In the genomic region with DNA sequence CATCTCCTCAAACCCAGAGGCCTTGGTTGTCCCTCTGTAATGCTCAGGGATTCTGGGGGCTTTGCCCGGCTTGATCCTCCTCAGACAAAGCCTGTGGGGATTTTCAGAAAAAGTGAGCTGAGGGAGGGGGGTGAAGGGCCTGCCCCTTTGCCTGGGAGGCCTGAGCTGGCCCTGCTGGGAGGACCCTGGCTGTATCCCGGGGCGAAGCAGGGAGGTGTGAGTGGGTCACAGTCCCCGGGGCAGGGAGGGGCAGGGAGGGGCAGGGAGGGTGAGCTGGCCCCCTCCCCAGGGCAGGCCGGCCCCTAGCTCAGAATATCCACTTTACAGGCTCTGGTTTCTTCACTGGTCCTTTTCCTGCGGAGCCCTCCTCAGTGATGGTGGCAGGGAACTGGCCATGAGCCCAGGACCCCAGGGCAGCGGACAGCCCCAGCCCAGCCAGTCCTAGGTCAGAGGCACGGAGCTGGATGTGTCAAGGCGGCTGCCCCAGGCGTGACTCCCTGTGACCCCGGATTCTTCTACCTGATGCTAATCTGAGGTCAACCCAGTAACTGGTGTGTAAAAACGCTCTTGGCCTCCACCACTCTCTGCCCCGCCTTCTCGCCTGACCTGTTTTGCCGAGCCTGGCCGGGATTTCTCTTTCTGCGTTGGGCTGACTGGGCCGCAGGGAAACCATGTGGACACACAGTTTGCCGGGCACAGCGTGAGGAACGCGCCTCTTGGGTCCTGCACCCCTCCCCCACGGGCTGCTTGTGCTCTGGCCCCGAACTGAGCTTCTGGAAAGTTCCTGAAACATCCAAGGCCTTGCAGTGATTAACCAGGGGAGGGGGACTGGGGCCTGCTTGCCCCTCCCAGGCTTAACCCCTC, we compare ENCODE assay signal across 9 cellular contexts. TPM values are rescaled to one million over a fixed set of nuclear protein-coding genes. Genes with fewer than 3 reads are reported as not detected.
DNase-seq lines count a peak whose midpoint lies in the region; ATAC-seq and TF ChIP-seq lines count a peak whose summit lies in the region.
"Had no signal": no experiment of that assay in that cellular context is flagged by ENCODE, and none has a peak within 500 bp of the region (broad histone marks: within the 10 kb centered on the region; RNA-seq: fewer than 3 reads in every experiment).

No MANE protein-coding gene starts in this region.

- peaks cover 7% of the 10 kb centered on the region for H3K27me3 Mint-ChIP-seq in neural crest cell (ENCODE audit: low read depth)

- no peak overlapping the region for H3K4me3 ChIP-seq in BLaER1
- no peak overlapping the region for H3K4me3 ChIP-seq in Peyer's patch
- H3K4me3 ChIP-seq in fibroblast of villous mesenchyme (ENCODE audit: low read depth, low read length): no peak overlapping the region

- no peak overlapping the region for H3K9ac ChIP-seq in BLaER1

- H3K36me3 ChIP-seq in BLaER1: no peaks in the 10 kb centered on the region
- no peaks in the 10 kb centered on the region for H3K36me3 ChIP-seq in Peyer's patch

- peak overlapping the region; percentile 86 for H3K4me3 Mint-ChIP-seq in neural crest cell

- peaks cover 89% of the 10 kb centered on the region for H3K4me1 ChIP-seq in BLaER1
- peaks cover 13 to 43% (median 30%) of the 10 kb centered on the region in 4 donors for H3K4me1 ChIP-seq in Peyer's patch

- H3K27ac Mint-ChIP-seq in neural crest cell (ENCODE audit: unreplicated experiment): peak overlapping the region; percentile 35

- no peak for TF ChIP-seq POLR2A in Peyer's patch (IDR thresholded peaks at IDR 0.05)

- H4K20me1 ChIP-seq in BLaER1: no peaks in the 10 kb centered on the region

- H3K9me3 ChIP-seq in BLaER1: no peaks in the 10 kb centered on the region
- H3K9me3 ChIP-seq in Peyer's patch: no peaks in the 10 kb centered on the region

- TF ChIP-seq CTCF in Peyer's patch (IDR thresholded peaks at IDR 0.05): no peak
- TF ChIP-seq CTCF in fibroblast of villous mesenchyme (IDR thresholded peaks at IDR 0.05; ENCODE audit: insufficient read depth, low read depth, low read length): no peak
- no peak for TF ChIP-seq CTCF in neural crest cell (conservative IDR thresholded peaks at IDR 0.05)

- H3K4me2 ChIP-seq in BLaER1: peak overlapping the region; percentile 12; the same call in 1 of the 2 replicates

- H3K9me3 Mint-ChIP-seq in neural crest cell: no peaks in the 10 kb centered on the region

- peaks cover under 1% of the 10 kb centered on the region for H3K36me3 Mint-ChIP-seq in neural crest cell (ENCODE audit: low read depth)

- ATAC-seq in GM21360 (IDR thresholded peaks at IDR 0.05; ENCODE audit: unreplicated experiment): no peak

- DNase-seq in Peyer's patch: no peak
- peak; percentile 56 for DNase-seq in fibroblast of villous mesenchyme (ENCODE audit: low read depth)
- DNase-seq in neural crest cell (ENCODE audit: low read depth, low spot score): peak; percentile 38
- DNase-seq in Kasumi-1 (lab: John Stamatoyannopoulos, UW): no peak
- DNase-seq in UCSD-AML1 (lab: John Stamatoyannopoulos, UW; ENCODE audit: unreplicated experiment): no peak
- no peak for DNase-seq in activated CD8-positive, alpha-beta memory T cell treated with anti-CD3 and anti-CD28 coated beads, Interleukin-2, amount 50 U/mL, for 4 hours
- DNase-seq: NCI-H2029 treated with DMSO at 0.1 percent for 48 hours had no signal

- H3K27me3 ChIP-seq in BLaER1 (no peaks in the 10 kb centered on the region), Peyer's patch (no peaks in the 10 kb centered on the region)

- H3K27ac ChIP-seq in BLaER1: peak overlapping the region; percentile 40
- H3K27ac ChIP-seq in Peyer's patch: peak overlapping the region in 3 of 4 donors; percentile 2 to 43 (median 3)

- peaks cover 57% of the 10 kb centered on the region for H3K4me1 Mint-ChIP-seq in neural crest cell

RNA-seq across cellular contexts. Expression of a gene that starts 5.8 kb away (rescaled TPM):
- 100 to 1,000 TPM in 1 of 4 donors, 10 to 100 TPM in 3; 50.4 to 110 (median 76.5) TPM for total RNA-seq in Peyer's patch
- total RNA-seq in fibroblast of villous mesenchyme: 274 and 280 TPM in 2 replicates
- 816 and 839 TPM in 2 replicates for total RNA-seq in neural crest cell

RNA-seq across cellular contexts. Expression of a gene that starts 38.2 kb away (rescaled TPM):
- total RNA-seq in Peyer's patch: 100 to 1,000 TPM in 3 of 4 donors, 10 to 100 TPM in 1; 73.6 to 207 (median 122) TPM
- total RNA-seq in fibroblast of villous mesenchyme: 56.1 and 64.4 TPM in 2 replicates
- 126 and 131 TPM in 2 replicates for total RNA-seq in neural crest cell

RNA-seq across cellular contexts. Expression of a gene that starts 52.1 kb away (rescaled TPM):
- total RNA-seq in Peyer's patch (100 to 1,000 TPM in 1 of 4 donors, 10 to 100 TPM in 3; 69.2 to 138 (median 88.5) TPM), fibroblast of villous mesenchyme (104 and 109 TPM in 2 replicates), neural crest cell (154 and 156 TPM in 2 replicates)

RNA-seq across cellular contexts. Expression of a gene that starts 52.2 kb away (rescaled TPM):
- total RNA-seq in Peyer's patch (10 to 100 TPM; 42.9 to 65.7 (median 50.2) TPM), fibroblast of villous mesenchyme (39.6 and 47.5 TPM in 2 replicates), neural crest cell (44.5 and 46.0 TPM in 2 replicates)

Comparison
In these comparisons a context has a peak if more than half of its experiments do, and no peak if none do; other contexts are left out.
1. DNase-seq: peak in fibroblast of villous mesenchyme (single experiment) and neural crest cell (single experiment); none in Peyer's patch (0 of 3), Kasumi-1 (0 of 2), UCSD-AML1 (single experiment) and activated CD8-positive, alpha-beta memory T cell treated with anti-CD3 and anti-CD28 coated beads, Interleukin-2, amount 50 U/mL, for 4 hours (single experiment).